In genomic region chr19:21117041-21117907, GRCh38 we compare ENCODE assay signal across 22 cellular contexts. TPM values are rescaled to one million over a fixed set of nuclear protein-coding genes. Genes with fewer than 3 reads are reported as not detected.
DNase-seq lines count a peak whose midpoint lies in the region; ATAC-seq and TF ChIP-seq lines count a peak whose summit lies in the region.
"Had no signal": no experiment of that assay in that cellular context is flagged by ENCODE, and none has a peak within 500 bp of the region (broad histone marks: within the 10 kb centered on the region; RNA-seq: fewer than 3 reads in every experiment).

No MANE protein-coding gene starts in this region.

- H3K4me1 ChIP-seq in ACC112 (ENCODE audit: control insufficient read depth, insufficient read depth, low read length, unreplicated experiment): no peaks in the 10 kb centered on the region
- no peaks in the 10 kb centered on the region for H3K4me1 ChIP-seq in left lung
- H3K4me1 ChIP-seq: A549, heart right ventricle, transverse colon had no signal

- intact Hi-C loops in left lung (cut with DNase I): no loop called here
- intact Hi-C loops in left colon (cut with DNase I, micrococcal nuclease): no loop called here

- H3K9me3 ChIP-seq in left lung: peaks cover 0 to 66% of the 10 kb centered on the region in 2 donors

- peaks cover 21% of the 10 kb centered on the region for H3K36me3 ChIP-seq in ACC112 (ENCODE audit: insufficient read depth, low read length)
- peaks cover 0 to 49% of the 10 kb centered on the region in 2 donors for H3K36me3 ChIP-seq in left lung

- POLR2A ChIA-PET in GM10248 (lab: Yijun Ruan, JAX): no interaction called here

- H3K79me2 ChIP-seq in ACC112 (ENCODE audit: control insufficient read depth, insufficient read depth, low read length, unreplicated experiment): no peaks in the 10 kb centered on the region

- CTCF ChIA-PET in GM10248 (lab: Yijun Ruan, JAX): no interaction called here

- peak; percentile 1 for DNase-seq in HS-5 (ENCODE audit: low read depth)
- peak; percentile 34 for DNase-seq in astrocyte of the hippocampus (ENCODE audit: low read depth, low spot score)
- no peak for DNase-seq in left lung
- no peak for DNase-seq in GM10248 (ENCODE audit: extremely low spot score)
- DNase-seq in GM13976 (ENCODE audit: low spot score): no peak
- no peak for DNase-seq in left colon
- DNase-seq: activated CD8-positive, alpha-beta T cell treated with anti-CD3 and anti-CD28 coated beads, Interleukin-2, amount 10 ng/mL, durations not matched to agents 7 days and 5 days; activated gamma-delta T cell; activated naive CD8-positive, alpha-beta T cell treated with anti-CD3 and anti-CD28 coated beads, Interleukin-2, amount 50 U/mL, for 24 hours; dermis blood vessel endothelial cell; HCEC 1CT; heart right ventricle; NCI-H1092; NCI-H2029; NCI-H446; SHP77; stimulated activated CD4-positive, alpha-beta T cell treated with anti-CD3 and anti-CD28 coated beads, Interleukin-2, amount 100 ng/mL, for 48 hours; transverse colon had no signal

- TF ChIP-seq CTCF in left lung (IDR thresholded peaks at IDR 0.05) (no peak), GM10248 (IDR thresholded peaks at IDR 0.05; ENCODE audit: control extremely low read depth, extremely low read depth, low read depth, missing control alignments) (no peak), GM13976 (IDR thresholded peaks at IDR 0.05; ENCODE audit: borderline replicate concordance, control extremely low read depth, extremely low read depth, insufficient read depth, missing control alignments) (no peak)

- H3K4me3 ChIP-seq in ACC112 (ENCODE audit: low read depth, low read length): no peak overlapping the region
- H3K4me3 ChIP-seq in left lung: no peak overlapping the region
- H3K4me3 ChIP-seq: A549, heart right ventricle, transverse colon had no signal

- H2AFZ ChIP-seq in ACC112 (ENCODE audit: low read length, unreplicated experiment): no peak overlapping the region

- ATAC-seq in left lung (peak; percentile 49), left colon (no peak), HG02870 (IDR thresholded peaks at IDR 0.05; ENCODE audit: unreplicated experiment) (no peak)
- ATAC-seq: A549; activated CD8-positive, alpha-beta T cell treated with anti-CD3 and anti-CD28 coated beads, Interleukin-2, amount 10 ng/mL, durations not matched to agents 7 days and 5 days; activated naive CD8-positive, alpha-beta T cell treated with anti-CD3 and anti-CD28 coated beads, Interleukin-2, amount 50 U/mL, for 24 hours; heart right ventricle had no signal

- no peaks in the 10 kb centered on the region for H3K27me3 ChIP-seq in ACC112 (ENCODE audit: insufficient read depth, low read length)
- no peaks in the 10 kb centered on the region for H3K27me3 ChIP-seq in left lung
- H3K27me3 ChIP-seq: heart right ventricle, transverse colon had no signal

- H3K27ac ChIP-seq in ACC112 (ENCODE audit: low read depth, low read length) (peak overlapping the region; percentile 26; the same call in 1 of the 2 replicates), left lung (no peak overlapping the region)
- H3K27ac ChIP-seq: A549, C4-2B, heart right ventricle, transverse colon had no signal

- in situ Hi-C loops in GM13976 (cut with MboI; ENCODE audit: low sequenced_read_pairs, unreplicated experiment): no loop called here

RNA-seq across cellular contexts. Expression of gene ZNF431, which starts 24.6 kb away (rescaled TPM):
- total RNA-seq in left lung: 10 to 100 TPM; 27.3 to 28.7 TPM
- total RNA-seq in left colon: 1 to 10 TPM; 7.6 to 9.1 TPM

RNA-seq across cellular contexts. Expression of gene ZNF714, which starts 35.3 kb away (rescaled TPM):
- total RNA-seq in left lung (10 to 100 TPM; 14.7 to 15.4 TPM), left colon (1 to 10 TPM; 7.3 to 9.2 TPM)

Comparison
In these comparisons a context has a peak if more than half of its experiments do, and no peak if none do; other contexts are left out.
1. DNase-seq: peak in HS-5 (single experiment) and astrocyte of the hippocampus (single experiment); none in left lung (0 of 2), GM10248 (single experiment), GM13976 (single experiment) and left colon (0 of 2).